In the genomic region with DNA sequence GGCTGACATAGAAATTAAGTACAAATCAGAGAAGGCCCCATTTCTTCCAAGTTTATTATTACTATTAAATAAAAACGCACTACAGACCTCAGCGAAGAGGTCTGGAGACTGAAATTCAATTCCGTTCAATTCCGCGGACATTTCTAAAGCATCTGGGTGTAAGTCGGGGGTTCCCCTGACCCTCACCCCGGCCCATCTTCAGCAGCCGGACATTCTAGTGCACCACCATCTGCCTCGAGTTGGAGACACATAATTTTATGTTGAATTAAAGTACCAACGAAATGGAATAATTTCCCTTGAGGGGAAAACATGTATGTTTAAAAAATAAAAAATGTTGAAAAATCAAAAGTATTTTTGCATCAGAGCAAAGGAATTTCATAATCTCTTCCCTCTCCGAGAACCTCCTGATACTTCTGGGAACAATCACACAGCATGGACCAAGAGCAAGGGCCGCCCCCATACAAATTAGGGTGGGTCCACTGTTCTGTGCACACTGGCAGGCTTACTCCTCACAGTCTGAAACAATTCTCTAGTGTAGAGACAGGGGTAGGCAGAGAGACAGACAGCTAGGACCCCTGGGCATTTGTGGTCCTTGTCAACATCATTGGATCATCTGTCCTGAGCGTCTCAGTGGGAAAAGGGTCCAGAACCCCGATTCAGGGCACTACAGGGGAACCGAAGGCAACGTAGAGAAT, we compare ENCODE assay signal across 9 cellular contexts. TPM values are rescaled to one million over a fixed set of nuclear protein-coding genes. Genes with fewer than 3 reads are reported as not detected.
DNase-seq lines count a peak whose midpoint lies in the region; ATAC-seq lines count a peak whose summit lies in the region.
"Had no signal": no experiment of that assay in that cellular context is flagged by ENCODE, and none has a peak within 500 bp of the region (broad histone marks: within the 10 kb centered on the region; RNA-seq: fewer than 3 reads in every experiment).

No MANE protein-coding gene starts in this region.

- H3K9me3 ChIP-seq in subcutaneous abdominal adipose tissue (ENCODE audit: control insufficient read depth in 5 of 5, low read length in 5 of 5): no peaks in the 10 kb centered on the region

- H3K9ac ChIP-seq in subcutaneous abdominal adipose tissue (ENCODE audit: low read length in 5 of 5): peak overlapping the region in 3 of 5 donors; percentile 28 to 38 (median 30)

- no peak for ATAC-seq in activated naive CD4-positive, alpha-beta T cell treated with anti-CD3 and anti-CD28 coated beads, Interleukin-2, amount 50 U/mL, for 72 hours
- ATAC-seq in HG02981 (IDR thresholded peaks at IDR 0.05; ENCODE audit: unreplicated experiment): no peak

- H3K9me3 Mint-ChIP-seq in T-helper 2 cell treated with Interferon-gamma antibody and Interleukin-4, amounts not matched to agents 5 μg/mL and 100 μg/mL, for 36 hours: peaks cover 11% of the 10 kb centered on the region
- H3K9me3 Mint-ChIP-seq in activated naive CD4-positive, alpha-beta T cell treated with anti-CD3 and anti-CD28 coated beads, Interleukin-2, amount 50 U/mL, for 72 hours: peaks cover 5 to 11% of the 10 kb centered on the region in 2 donors

- peaks cover 0 to 31% (median 0%) of the 10 kb centered on the region in 5 donors for H3K27me3 ChIP-seq in subcutaneous abdominal adipose tissue (ENCODE audit: control insufficient read depth in 5 of 5, insufficient read depth in 4 of 5, low read length in 5 of 5)

- H3K4me1 ChIP-seq in subcutaneous abdominal adipose tissue (ENCODE audit: control insufficient read depth in 5 of 5, insufficient read depth in 5 of 5, low read length in 5 of 5): peaks cover 10 to 95% (median 74%) of the 10 kb centered on the region in 5 donors

- H3K4me1 Mint-ChIP-seq in T-helper 2 cell treated with Interferon-gamma antibody and Interleukin-4, amounts not matched to agents 5 μg/mL and 100 μg/mL, for 36 hours (ENCODE audit: low read depth): peaks cover 92% of the 10 kb centered on the region

- H3K27me3 Mint-ChIP-seq in T-helper 2 cell treated with Interferon-gamma antibody and Interleukin-4, amounts not matched to agents 5 μg/mL and 100 μg/mL, for 36 hours (ENCODE audit: low read depth): no peaks in the 10 kb centered on the region

- peak overlapping the region; percentile 86 for H3K4me3 Mint-ChIP-seq in T-helper 2 cell treated with Interferon-gamma antibody and Interleukin-4, amounts not matched to agents 5 μg/mL and 100 μg/mL, for 36 hours

- no peak for DNase-seq in T-helper 2 cell treated with Interferon-gamma antibody and Interleukin-4, amounts not matched to agents 5 μg/mL and 100 μg/mL, for 36 hours (ENCODE audit: low spot score)
- DNase-seq in T-helper 2 cell: no peak
- DNase-seq in activated naive CD4-positive, alpha-beta T cell treated with anti-CD3 and anti-CD28 coated beads, Interleukin-2, amount 50 U/mL, for 72 hours (ENCODE audit: low spot score in 2 of 2): no peak
- peak; percentile 64 for DNase-seq in hepatic stellate cell (ENCODE audit: low spot score)
- DNase-seq in NCI-H524 treated with DMSO at 0.1 percent for 48 hours (lab: John Stamatoyannopoulos, UW): no peak
- no peak for DNase-seq in NAMALWA (ENCODE audit: low spot score)
- DNase-seq: stimulated activated CD4-positive, alpha-beta T cell treated with anti-CD3 and anti-CD28 coated beads, Interleukin-2, amount 100 ng/mL, for 48 hours had no signal

- peaks cover 80% of the 10 kb centered on the region for H3K36me3 Mint-ChIP-seq in T-helper 2 cell treated with Interferon-gamma antibody and Interleukin-4, amounts not matched to agents 5 μg/mL and 100 μg/mL, for 36 hours (ENCODE audit: low read depth)
- H3K36me3 Mint-ChIP-seq in activated naive CD4-positive, alpha-beta T cell treated with anti-CD3 and anti-CD28 coated beads, Interleukin-2, amount 50 U/mL, for 72 hours: peaks cover 41 to 65% of the 10 kb centered on the region in 2 donors

- peak overlapping the region; percentile 77 for H3K27ac ChIP-seq in subcutaneous abdominal adipose tissue (ENCODE audit: low read depth, low read length)

- peak overlapping the region in 1 of 5 donors; percentile 8 for H3K4me3 ChIP-seq in subcutaneous abdominal adipose tissue (ENCODE audit: low read depth in 1 of 5, low read length in 5 of 5)

- H3K36me3 ChIP-seq in subcutaneous abdominal adipose tissue (ENCODE audit: control insufficient read depth in 5 of 5, insufficient read depth in 5 of 5, low read length in 5 of 5): peaks cover 0 to 7% (median 0%) of the 10 kb centered on the region in 5 donors

- H3K27ac Mint-ChIP-seq in T-helper 2 cell treated with Interferon-gamma antibody and Interleukin-4, amounts not matched to agents 5 μg/mL and 100 μg/mL, for 36 hours: peak overlapping the region; percentile 98
- peak overlapping the region; percentile 99 for H3K27ac Mint-ChIP-seq in activated naive CD4-positive, alpha-beta T cell treated with anti-CD3 and anti-CD28 coated beads, Interleukin-2, amount 50 U/mL, for 72 hours

RNA-seq across cellular contexts. Expression of a gene that starts 29.3 kb away (rescaled TPM):
- 10 to 100 TPM; 52.2 to 60.0 TPM for total RNA-seq in activated naive CD4-positive, alpha-beta T cell treated with anti-CD3 and anti-CD28 coated beads, Interleukin-2, amount 50 U/mL, for 72 hours
